Comparison of ENCODE assay signal across 8 cellular contexts in genomic region chr10:15254808-15255655, GRCh38.
DNase-seq lines count a peak whose midpoint lies in the region; ATAC-seq and TF ChIP-seq lines count a peak whose summit lies in the region.

No MANE protein-coding gene starts in this region.

- no peaks in the 10 kb centered on the region for H3K9me3 Mint-ChIP-seq in CD4-positive, alpha-beta T cell
- no peaks in the 10 kb centered on the region for H3K9me3 Mint-ChIP-seq in activated T-cell treated with anti-CD3 and anti-CD28 coated beads, Interleukin-2, amount 50 U/mL, for 4 hours

- H3K27me3 Mint-ChIP-seq in CD4-positive, alpha-beta T cell: no peaks in the 10 kb centered on the region
- H3K27me3 Mint-ChIP-seq in activated T-cell treated with anti-CD3 and anti-CD28 coated beads, Interleukin-2, amount 50 U/mL, for 4 hours (ENCODE audit: low read depth): peaks cover 4% of the 10 kb centered on the region

- no peak for TF ChIP-seq CTCF in CD4-positive, alpha-beta T cell (IDR thresholded peaks at IDR 0.05)
- no peak for TF ChIP-seq CTCF in lower lobe of right lung (IDR thresholded peaks at IDR 0.05)

- peak; percentile 60 for ATAC-seq in CD4-positive, alpha-beta T cell (ENCODE audit: poor library complexity)
- ATAC-seq in HG03097 (IDR thresholded peaks at IDR 0.05; ENCODE audit: low FRiP score, unreplicated experiment) (peak; percentile 70), lower lobe of right lung (no peak), HG03439 (IDR thresholded peaks at IDR 0.05; ENCODE audit: unreplicated experiment) (no peak)
- ATAC-seq in activated T-cell treated with anti-CD3 and anti-CD28 coated beads, Interleukin-2, amount 50 U/mL, for 4 hours: peak; percentile 41 to 57

- intact Hi-C loops in CD4-positive, alpha-beta T cell (cut with DNase I, micrococcal nuclease): no loop called here
- intact Hi-C loops in lower lobe of right lung (cut with DNase I): no loop called here

- no peaks in the 10 kb centered on the region for H3K4me1 ChIP-seq in lower lobe of right lung

- CTCF ChIA-PET in CD4-positive, alpha-beta T cell (lab: Charles Lee): no interaction called here

- no peaks in the 10 kb centered on the region for H3K9me3 ChIP-seq in CD4-positive, alpha-beta T cell (ENCODE audit: control insufficient read depth, low read length)
- no peaks in the 10 kb centered on the region for H3K9me3 ChIP-seq in lower lobe of right lung

- peak overlapping the region; percentile 98 for H3K4me3 Mint-ChIP-seq in CD4-positive, alpha-beta T cell
- peak overlapping the region; percentile 86 for H3K4me3 Mint-ChIP-seq in activated T-cell treated with anti-CD3 and anti-CD28 coated beads, Interleukin-2, amount 50 U/mL, for 4 hours

- H3K27me3 ChIP-seq in CD4-positive, alpha-beta T cell (ENCODE audit: control insufficient read depth, insufficient read depth, low read length): no peaks in the 10 kb centered on the region
- no peaks in the 10 kb centered on the region for H3K27me3 ChIP-seq in lower lobe of right lung (ENCODE audit: low read depth)

- no peak overlapping the region for H3K27ac ChIP-seq in CD4-positive, alpha-beta T cell (ENCODE audit: low read depth, low read length)
- no peak overlapping the region for H3K27ac ChIP-seq in lower lobe of right lung

- peak overlapping the region; percentile 86 for H3K27ac Mint-ChIP-seq in CD4-positive, alpha-beta T cell

- H3K4me1 Mint-ChIP-seq in CD4-positive, alpha-beta T cell (ENCODE audit: low read depth): peaks cover 44% of the 10 kb centered on the region
- H3K4me1 Mint-ChIP-seq in activated T-cell treated with anti-CD3 and anti-CD28 coated beads, Interleukin-2, amount 50 U/mL, for 4 hours (ENCODE audit: low read depth): peaks cover 30% of the 10 kb centered on the region

- DNase-seq in CD4-positive, alpha-beta T cell: peak in 5 of 10 experiments; percentile 4 to 20 (median 8)
- no peak for DNase-seq in activated T-cell treated with anti-CD3 and anti-CD28 coated beads, Interleukin-2, amount 50 U/mL, for 4 hours
- no peak for DNase-seq in lower lobe of right lung
- DNase-seq in epidermal melanocyte (ENCODE audit: insufficient read length, low spot score): no peak
- no peak for DNase-seq in germinal center (ENCODE audit: low spot score)
- no peak for DNase-seq in activated gamma-delta T cell (lab: John Stamatoyannopoulos, UW)

- peaks cover 11% of the 10 kb centered on the region for H3K36me3 Mint-ChIP-seq in CD4-positive, alpha-beta T cell (ENCODE audit: low read depth)
- peaks cover under 1% of the 10 kb centered on the region for H3K36me3 Mint-ChIP-seq in activated T-cell treated with anti-CD3 and anti-CD28 coated beads, Interleukin-2, amount 50 U/mL, for 4 hours (ENCODE audit: insufficient read depth)

- H3K36me3 ChIP-seq in lower lobe of right lung: no peaks in the 10 kb centered on the region

- POLR2A ChIA-PET in CD4-positive, alpha-beta T cell (lab: Charles Lee): interaction anchor here (1.5 to 1.9 kb wide), 2 partner anchors 86 to 89 kb away, joined by 3 to 5 read pairs; partner anchors contain the start of gene NMT2

- peak overlapping the region; percentile 30 for H3K4me3 ChIP-seq in lower lobe of right lung

Comparison
In these comparisons a context has a peak if more than half of its experiments do, and no peak if none do; other contexts are left out.
1. ATAC-seq: peak in CD4-positive, alpha-beta T cell (single experiment), HG03097 (single experiment) and activated T-cell treated with anti-CD3 and anti-CD28 coated beads, Interleukin-2, amount 50 U/mL, for 4 hours (2 of 2); none in lower lobe of right lung (0 of 2) and HG03439 (single experiment).